ENCODE assay signal across 8 cellular contexts in the genomic region with DNA sequence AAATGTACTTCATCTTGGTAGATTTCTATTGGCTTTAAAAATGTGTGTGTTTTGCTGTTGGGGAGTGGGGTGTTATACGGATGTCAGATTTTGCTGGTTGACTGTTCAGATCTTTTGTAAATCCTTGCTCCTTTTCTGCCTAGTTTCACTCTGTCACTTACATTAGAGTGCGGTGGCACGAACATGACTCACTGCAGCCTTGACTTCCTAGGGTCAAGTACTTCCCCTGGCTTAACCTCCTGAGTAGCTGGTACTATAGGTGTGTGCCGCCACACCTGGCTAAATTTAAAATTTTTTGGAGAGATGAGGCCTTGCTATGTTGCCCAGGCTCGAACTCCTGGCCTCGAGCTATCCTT. TPM values are rescaled to one million over a fixed set of nuclear protein-coding genes. Genes with fewer than 3 reads are reported as not detected.
DNase-seq lines count a peak whose midpoint lies in the region; ATAC-seq and TF ChIP-seq lines count a peak whose summit lies in the region.
"Not testable (repeated sequence)": the region's sequence is repeated elsewhere in the genome, so short reads cannot be mapped to it uniquely, and the experiment has no call there.

No MANE protein-coding gene starts in this region.

- 0% methylated on average over 3 of the region's 6 CpGs for WGBS in esophagus muscularis mucosa
- 36% methylated on average over 5 of the region's 6 CpGs for WGBS in liver

- not testable (repeated sequence) for DNase-seq in WERI-Rb-1; astrocyte of the cerebellum (ENCODE audit: low read depth); esophagus muscularis mucosa (ENCODE audit: extremely low spot score); osteoblast (ENCODE audit: insufficient read length, low spot score, missing footprints); thoracic aorta (ENCODE audit: low spot score)

- TF ChIP-seq EP300 in esophagus muscularis mucosa (IDR thresholded peaks at IDR 0.05), result not testable (repeated sequence)

- H3K4me2 ChIP-seq in osteoblast (ENCODE audit: insufficient read depth, low read length), result peak overlapping the region; percentile 67

- not testable (repeated sequence) for H3K27me3 Mint-ChIP-seq in IgD-negative memory B cell

- H4K20me1 ChIP-seq in osteoblast (ENCODE audit: insufficient read depth, low read length), result not testable (repeated sequence)

- not testable (repeated sequence) for ATAC-seq in thoracic aorta (ENCODE audit: insufficient number of reproducible peaks, low FRiP score, low read depth)

- not testable (repeated sequence) for H3K9me3 Mint-ChIP-seq in IgD-negative memory B cell

- peak overlapping the region; percentile 83 to 93 (median 83) for H3K27ac Mint-ChIP-seq in IgD-negative memory B cell

- H3K9me3 ChIP-seq in WERI-Rb-1 (ENCODE audit: severe bottlenecking); esophagus muscularis mucosa; liver (ENCODE audit: control insufficient read depth in 4 of 4, low read length in 3 of 4); osteoblast (ENCODE audit: low read depth, low read length); thoracic aorta: not testable (repeated sequence)

- H3K27me3 ChIP-seq in WERI-Rb-1 (ENCODE audit: insufficient read depth, low read depth, severe bottlenecking); esophagus muscularis mucosa; liver (ENCODE audit: control insufficient read depth in 4 of 4, insufficient read depth in 4 of 4, low read length in 3 of 4); osteoblast (ENCODE audit: insufficient read depth, low read length); thoracic aorta (replicated peaks; ENCODE audit: insufficient read depth): not testable (repeated sequence)

- H3K36me3 ChIP-seq in WERI-Rb-1; liver (ENCODE audit: control insufficient read depth in 4 of 4, insufficient read depth in 3 of 4, low read depth in 1 of 4, low read length in 3 of 4); osteoblast (ENCODE audit: insufficient read depth, low read length); thoracic aorta: not testable (repeated sequence)
- H3K36me3 ChIP-seq in esophagus muscularis mucosa, result peaks cover 0 to 11% (median 4%) of the 10 kb centered on the region in 4 donors

- H3K4me1 ChIP-seq in esophagus muscularis mucosa, result peaks cover 0 to 11% (median 10%) of the 10 kb centered on the region in 4 donors
- not testable (repeated sequence) for H3K4me1 ChIP-seq in liver (ENCODE audit: control insufficient read depth in 4 of 4, insufficient read depth in 4 of 4, low read length in 3 of 4); osteoblast (ENCODE audit: insufficient read depth, low read length); thoracic aorta (ENCODE audit: control insufficient read depth in 1 of 2, low read depth in 2 of 2)

- not testable (repeated sequence) for H2AFZ ChIP-seq in osteoblast (ENCODE audit: low read length)

- TF ChIP-seq CTCF in C4-2B (conservative IDR thresholded peaks at IDR 0.05), result 0 out of 2 replicates have a peak, but pooled peaks have one; percentile 11
- not testable (repeated sequence) for TF ChIP-seq CTCF in WERI-Rb-1 (IDR thresholded peaks at IDR 0.05; ENCODE audit: low read depth, low read length); astrocyte of the cerebellum (IDR thresholded peaks at IDR 0.05; ENCODE audit: low read depth, low read length, missing control alignments); esophagus muscularis mucosa (IDR thresholded peaks at IDR 0.05); liver (IDR thresholded peaks at IDR 0.05; ENCODE audit: low read depth, low read length, missing input control); osteoblast (IDR thresholded peaks at IDR 0.05; ENCODE audit: extremely low read depth, low read depth, low read length); thoracic aorta (IDR thresholded peaks at IDR 0.05)

- H3K36me3 Mint-ChIP-seq in IgD-negative memory B cell, result not testable (repeated sequence)

- H3K4me3 ChIP-seq in WERI-Rb-1 (ENCODE audit: low read depth, low read length), result peak overlapping the region; percentile 75
- peak overlapping the region; percentile 68 for H3K4me3 ChIP-seq in astrocyte of the cerebellum (ENCODE audit: low read depth, low read length)
- peak overlapping the region; percentile 72 to 83 (median 81) for H3K4me3 ChIP-seq in esophagus muscularis mucosa
- peak overlapping the region in 2 of 3 donors; percentile 83 to 84 for H3K4me3 ChIP-seq in liver (ENCODE audit: low read depth in 1 of 3, low read length in 3 of 3)
- H3K4me3 ChIP-seq in osteoblast (ENCODE audit: insufficient read depth, low read length), result peak overlapping the region; percentile 82
- peak overlapping the region; percentile 96 for H3K4me3 ChIP-seq in thoracic aorta

- peaks cover 43% of the 10 kb centered on the region for H3K79me2 ChIP-seq in osteoblast (ENCODE audit: insufficient read depth, low read length)

- intact Hi-C loops in esophagus muscularis mucosa (cut with DNase I), result not testable (repeated sequence)

- H3K4me3 Mint-ChIP-seq in IgD-negative memory B cell, result peak overlapping the region; percentile 81 to 97 (median 93)

- H3K9ac ChIP-seq in liver (ENCODE audit: low read depth in 1 of 2, low read length in 2 of 2), result peak overlapping the region; percentile 60 to 79

- TF ChIP-seq POLR2A in esophagus muscularis mucosa (IDR thresholded peaks at IDR 0.05; ENCODE audit: low read depth), result not testable (repeated sequence)

- not testable (repeated sequence) for TF ChIP-seq RAD21 in liver (IDR thresholded peaks at IDR 0.05)

- H3K4me1 Mint-ChIP-seq in IgD-negative memory B cell, result peaks cover 14 to 25% (median 15%) of the 10 kb centered on the region in 3 donors

- H3K27ac ChIP-seq in C4-2B (peak overlapping the region; percentile 86), WERI-Rb-1 (peak overlapping the region; percentile 92), esophagus muscularis mucosa (replicated peaks in 1 of 4) (peak overlapping the region; percentile 81 to 87 (median 84)), osteoblast (ENCODE audit: low read depth, low read length) (peak overlapping the region; percentile 56), thoracic aorta (peak overlapping the region; percentile 69 to 77)
- not testable (repeated sequence) for H3K27ac ChIP-seq in liver (ENCODE audit: low read depth in 1 of 2, low read length in 2 of 2)

- in situ Hi-C loops in astrocyte of the cerebellum (cut with HindIII; ENCODE audit: low sequenced_read_pairs), result not testable (repeated sequence)

RNA-seq across cellular contexts. Expression of gene VPREB1, which starts 54.0 kb away (rescaled TPM):
- 1.4 TPM for polyA plus RNA-seq in IgD-negative memory B cell
- total RNA-seq in esophagus muscularis mucosa, result not detected
- total RNA-seq in liver, result 1 to 10 TPM in 1 of 2 donors, not detected in 1; 1.1 TPM
- polyA plus RNA-seq in liver, result not detected
- not detected in 2 replicates for total RNA-seq in osteoblast
- not detected for total RNA-seq in thoracic aorta
